2 cellular contexts compared by ENCODE assay signal in genomic region chr9:115733318-115733717, GRCh38.
TF ChIP-seq lines count a peak whose summit lies in the region.

No MANE protein-coding gene starts in this region.

TF ChIP-seq in IMR-90, 13 proteins besides CTCF, POLR2A, EP300 and RAD21:
- TF ChIP-seq FOS (IDR thresholded peaks at IDR 0.05; ENCODE audit: low read depth, low read length), result no peak
- TF ChIP-seq RFX5 (IDR thresholded peaks at IDR 0.05; ENCODE audit: low read depth, low read length), result no peak
- no peak for TF ChIP-seq MAZ (IDR thresholded peaks at IDR 0.05; ENCODE audit: borderline replicate concordance, low read depth, low read length)
- no peak for TF ChIP-seq MAFK (IDR thresholded peaks at IDR 0.05; ENCODE audit: low read depth, low read length)
- TF ChIP-seq BHLHE40 (IDR thresholded peaks at IDR 0.05; ENCODE audit: low read depth, low read length), result no peak
- TF ChIP-seq CEBPB (IDR thresholded peaks at IDR 0.05; ENCODE audit: low read depth, low read length), result no peak
- no peak for TF ChIP-seq SMC3 (IDR thresholded peaks at IDR 0.05; ENCODE audit: low read depth, low read length)
- no peak for TF ChIP-seq CHD1 (IDR thresholded peaks at IDR 0.05; ENCODE audit: low read depth, low read length)
- TF ChIP-seq MXI1 (IDR thresholded peaks at IDR 0.05; ENCODE audit: borderline replicate concordance, low read depth, low read length), result no peak
- TF ChIP-seq USF2 (IDR thresholded peaks at IDR 0.05; ENCODE audit: low read depth, low read length), result no peak
- no peak for TF ChIP-seq ELK1 (IDR thresholded peaks at IDR 0.05; ENCODE audit: borderline replicate concordance, low read depth, low read length)

TF ChIP-seq in WTC11, 78 proteins besides CTCF, POLR2A, EP300 and RAD21:
- TF ChIP-seq ZBTB43 (CRISPR knock-in tag; IDR thresholded peaks at IDR 0.05) (no peak), NR3C1 (CRISPR knock-in tag; conservative IDR thresholded peaks at IDR 0.05; ENCODE audit: low read depth) (no peak), SP1 (CRISPR knock-in tag; conservative IDR thresholded peaks at IDR 0.05) (no peak), JUN (CRISPR knock-in tag; IDR thresholded peaks at IDR 0.05) (no peak)
TF ChIP-seq in WTC11: peak in this region for 0.
